ENCODE assay signal across 14 cellular contexts in genomic region chr2:150495993-150496627, GRCh38. TPM values are rescaled to one million over a fixed set of nuclear protein-coding genes. Genes with fewer than 3 reads are reported as not detected.
DNase-seq lines count a peak whose midpoint lies in the region; ATAC-seq and TF ChIP-seq lines count a peak whose summit lies in the region.
"Had no signal": no experiment of that assay in that cellular context is flagged by ENCODE, and none has a peak within 500 bp of the region (broad histone marks: within the 10 kb centered on the region; RNA-seq: fewer than 3 reads in every experiment).

No MANE protein-coding gene starts in this region.

- H3K27me3 ChIP-seq in gastroesophageal sphincter, result no peaks in the 10 kb centered on the region

- no peak for TF ChIP-seq CTCF in osteocyte (IDR thresholded peaks at IDR 0.05)
- TF ChIP-seq CTCF in gastroesophageal sphincter (IDR thresholded peaks at IDR 0.05), result no peak

- H3K9me3 ChIP-seq in gastroesophageal sphincter, result no peaks in the 10 kb centered on the region

- peak overlapping the region; percentile 88 for H3K27ac Mint-ChIP-seq in osteocyte (ENCODE audit: unreplicated experiment)
- no peak overlapping the region for H3K27ac Mint-ChIP-seq in activated CD4-positive, alpha-beta T cell treated with anti-CD3 and anti-CD28 coated beads, Interleukin-2, amount 10 ng/mL, durations not matched to agents 7 days and 5 days
- H3K27ac Mint-ChIP-seq: memory B cell; progenitor cell of endocrine pancreas; stimulated activated naive CD8-positive, alpha-beta T cell treated with anti-CD3 and anti-CD28 coated beads, Interleukin-15, amount 100 ng/mL, for 72 hours had no signal

- no peak for TF ChIP-seq EP300 in gastroesophageal sphincter (IDR thresholded peaks at IDR 0.05)

- H3K4me1 Mint-ChIP-seq in osteocyte (ENCODE audit: unreplicated experiment), result peaks cover 31% of the 10 kb centered on the region
- no peaks in the 10 kb centered on the region for H3K4me1 Mint-ChIP-seq in activated CD4-positive, alpha-beta T cell treated with anti-CD3 and anti-CD28 coated beads, Interleukin-2, amount 10 ng/mL, durations not matched to agents 7 days and 5 days
- H3K4me1 Mint-ChIP-seq: memory B cell; stimulated activated naive CD8-positive, alpha-beta T cell treated with anti-CD3 and anti-CD28 coated beads, Interleukin-15, amount 100 ng/mL, for 72 hours had no signal

- CTCF ChIA-PET in activated CD4-positive, alpha-beta T cell treated with anti-CD3 and anti-CD28 coated beads, Interleukin-2, amount 10 ng/mL, durations not matched to agents 7 days and 5 days (lab: Charles Lee), result no interaction called here

- peaks cover 10% of the 10 kb centered on the region for H3K9me3 Mint-ChIP-seq in osteocyte (ENCODE audit: unreplicated experiment)
- no peaks in the 10 kb centered on the region for H3K9me3 Mint-ChIP-seq in activated CD4-positive, alpha-beta T cell treated with anti-CD3 and anti-CD28 coated beads, Interleukin-2, amount 10 ng/mL, durations not matched to agents 7 days and 5 days
- H3K9me3 Mint-ChIP-seq: memory B cell; stimulated activated naive CD8-positive, alpha-beta T cell treated with anti-CD3 and anti-CD28 coated beads, Interleukin-15, amount 100 ng/mL, for 72 hours had no signal

- DNase-seq in GM04504 (ENCODE audit: low read depth) (peak; percentile 91), RKO (ENCODE audit: low spot score) (peak; percentile 19), epithelial cell of prostate (ENCODE audit: low read depth, low spot score) (peak; percentile 88), osteocyte (ENCODE audit: extremely low spot score, unreplicated experiment) (no peak), NCI-H774 (lab: John Stamatoyannopoulos, UW) (no peak)
- DNase-seq in activated CD4-positive, alpha-beta T cell treated with anti-CD3 and anti-CD28 coated beads, Interleukin-2, amount 10 ng/mL, durations not matched to agents 7 days and 5 days, result no peak
- DNase-seq in NK-92 treated with Interleukin-12 subunit alpha and Interleukin-12 subunit beta, amount 100 ng/mL, for 24 hours (lab: John Stamatoyannopoulos, UW), result no peak
- DNase-seq: NCI-H446; SHP77 treated with DMSO at 0.1 percent for 48 hours; stimulated activated CD4-positive, alpha-beta T cell treated with anti-CD3 and anti-CD28 coated beads, Interleukin-4, amount 100 ng/mL, for 4 hours; stimulated activated naive CD8-positive, alpha-beta T cell treated with anti-CD3 and anti-CD28 coated beads, Interleukin-15, amount 100 ng/mL, for 72 hours had no signal

- no peaks in the 10 kb centered on the region for H3K27me3 Mint-ChIP-seq in osteocyte (ENCODE audit: unreplicated experiment)
- H3K27me3 Mint-ChIP-seq in activated CD4-positive, alpha-beta T cell treated with anti-CD3 and anti-CD28 coated beads, Interleukin-2, amount 10 ng/mL, durations not matched to agents 7 days and 5 days, result no peaks in the 10 kb centered on the region
- H3K27me3 Mint-ChIP-seq: memory B cell; progenitor cell of endocrine pancreas; stimulated activated naive CD8-positive, alpha-beta T cell treated with anti-CD3 and anti-CD28 coated beads, Interleukin-15, amount 100 ng/mL, for 72 hours had no signal

- POLR2A ChIA-PET in activated CD4-positive, alpha-beta T cell treated with anti-CD3 and anti-CD28 coated beads, Interleukin-2, amount 10 ng/mL, durations not matched to agents 7 days and 5 days (lab: Charles Lee), result no interaction called here

- H3K27ac ChIP-seq in epithelial cell of prostate (peak overlapping the region; percentile 98), gastroesophageal sphincter (no peak overlapping the region)

- WGBS in gastroesophageal sphincter (ENCODE audit: low coverage in 1 of 2), 2 donors, result 23 to 28% methylated on average over 6 to 7 of the region's 7 CpGs

- H3K36me3 ChIP-seq in gastroesophageal sphincter, result no peaks in the 10 kb centered on the region

- no peak for ATAC-seq in gastroesophageal sphincter
- ATAC-seq: stimulated activated naive CD8-positive, alpha-beta T cell treated with anti-CD3 and anti-CD28 coated beads, Interleukin-15, amount 100 ng/mL, for 72 hours had no signal

- H3K36me3 Mint-ChIP-seq in osteocyte (ENCODE audit: unreplicated experiment), result peaks cover 4% of the 10 kb centered on the region
- no peaks in the 10 kb centered on the region for H3K36me3 Mint-ChIP-seq in activated CD4-positive, alpha-beta T cell treated with anti-CD3 and anti-CD28 coated beads, Interleukin-2, amount 10 ng/mL, durations not matched to agents 7 days and 5 days (ENCODE audit: low read depth)
- H3K36me3 Mint-ChIP-seq: memory B cell had no signal

- no peaks in the 10 kb centered on the region for H3K4me1 ChIP-seq in gastroesophageal sphincter

- H3K4me3 ChIP-seq in gastroesophageal sphincter, result no peak overlapping the region

- no peak overlapping the region for H3K4me3 Mint-ChIP-seq in osteocyte (ENCODE audit: unreplicated experiment)
- no peak overlapping the region for H3K4me3 Mint-ChIP-seq in activated CD4-positive, alpha-beta T cell treated with anti-CD3 and anti-CD28 coated beads, Interleukin-2, amount 10 ng/mL, durations not matched to agents 7 days and 5 days
- H3K4me3 Mint-ChIP-seq: memory B cell; stimulated activated naive CD8-positive, alpha-beta T cell treated with anti-CD3 and anti-CD28 coated beads, Interleukin-15, amount 100 ng/mL, for 72 hours had no signal

- TF ChIP-seq POLR2A in gastroesophageal sphincter (IDR thresholded peaks at IDR 0.05), result no peak

RNA-seq across cellular contexts. Expression of gene RND3, which starts 8.6 kb away (rescaled TPM):
- total RNA-seq in osteocyte, result 146 and 160 TPM in 2 replicates
- total RNA-seq in activated CD4-positive, alpha-beta T cell treated with anti-CD3 and anti-CD28 coated beads, Interleukin-2, amount 10 ng/mL, durations not matched to agents 7 days and 5 days, result not detected
- total RNA-seq in gastroesophageal sphincter, result 100 to 1,000 TPM in 2 of 4 donors, 10 to 100 TPM in 2; 31.0 to 154 (median 81.0) TPM

Comparison
In these comparisons a context has a peak if more than half of its experiments do, and no peak if none do; other contexts are left out.
1. DNase-seq: peak in GM04504 (single experiment), RKO (single experiment) and epithelial cell of prostate (single experiment); none in osteocyte (single experiment), NCI-H774 (single experiment), activated CD4-positive, alpha-beta T cell treated with anti-CD3 and anti-CD28 coated beads, Interleukin-2, amount 10 ng/mL, durations not matched to agents 7 days and 5 days (single experiment) and NK-92 treated with Interleukin-12 subunit alpha and Interleukin-12 subunit beta, amount 100 ng/mL, for 24 hours (single experiment).
2. RNA of gene RND3, which starts 8.6 kb away (total RNA-seq): 146 to 160 TPM in osteocyte and 31.0 to 154 TPM in gastroesophageal sphincter; not detected in activated CD4-positive, alpha-beta T cell treated with anti-CD3 and anti-CD28 coated beads, Interleukin-2, amount 10 ng/mL, durations not matched to agents 7 days and 5 days; every median in the first group is over 10 times any median in the second.